ENCODE assay signal across 9 cellular contexts in genomic region chr13:45206340-45206739, GRCh38. TPM values are rescaled to one million over a fixed set of nuclear protein-coding genes. Genes with fewer than 3 reads are reported as not detected.
DNase-seq lines count a peak whose midpoint lies in the region; ATAC-seq, FAIRE-seq and TF ChIP-seq lines count a peak whose summit lies in the region.
"Had no signal": no experiment of that assay in that cellular context is flagged by ENCODE, and none has a peak within 500 bp of the region (broad histone marks: within the 10 kb centered on the region; RNA-seq: fewer than 3 reads in every experiment).

No MANE protein-coding gene starts in this region.

- peaks cover 27% of the 10 kb centered on the region for H3K36me3 Mint-ChIP-seq in activated CD4-positive, alpha-beta T cell treated with anti-CD3 and anti-CD28 coated beads for 36 hours (ENCODE audit: low read depth)
- H3K36me3 Mint-ChIP-seq in H9 (ENCODE audit: insufficient read depth in 1 of 3, low read depth in 3 of 3) = peaks cover 14 to 31% (median 25%) of the 10 kb centered on the region in 3 experiments; a peak in 6 of 7 replicates

- no peaks in the 10 kb centered on the region for H3K4me1 ChIP-seq in HUES6 (ENCODE audit: control insufficient read depth, insufficient read depth, low read length)
- peaks cover 23% of the 10 kb centered on the region for H3K4me1 ChIP-seq in endothelial cell of umbilical vein (ENCODE audit: control insufficient read depth, extremely low read depth, insufficient read depth, low read length)
- H3K4me1 ChIP-seq in H9 (ENCODE audit: insufficient read depth, low read length) = no peaks in the 10 kb centered on the region

- no peaks in the 10 kb centered on the region for H3K9me1 ChIP-seq in endothelial cell of umbilical vein (replicated peaks; ENCODE audit: control insufficient read depth, extremely low read depth, insufficient read depth, low read length)

- H4K91ac ChIP-seq in H9 (ENCODE audit: insufficient read length, low read depth, low read length) = no peak overlapping the region

- H3K27me3 ChIP-seq in HUES6 (ENCODE audit: control insufficient read depth, insufficient read depth, low read length) (no peaks in the 10 kb centered on the region), endothelial cell of umbilical vein (ENCODE audit: control insufficient read depth in 2 of 2, insufficient read depth in 2 of 2, low read length in 2 of 2) (no peaks in the 10 kb centered on the region), H9 (ENCODE audit: insufficient read depth, low read length) (no peaks in the 10 kb centered on the region)

- H3K27ac Mint-ChIP-seq in activated CD4-positive, alpha-beta T cell treated with anti-CD3 and anti-CD28 coated beads for 36 hours = no peak overlapping the region
- H3K27ac Mint-ChIP-seq in H9 = no peak overlapping the region
- H3K27ac Mint-ChIP-seq: CD4-positive, CD25-positive, alpha-beta regulatory T cell had no signal

- H3K36me3 ChIP-seq in HUES6 (ENCODE audit: control insufficient read depth, insufficient read depth, low read length) = peaks cover 15% of the 10 kb centered on the region
- H3K36me3 ChIP-seq in endothelial cell of umbilical vein (ENCODE audit: control insufficient read depth in 2 of 2, extremely low read depth in 1 of 2, insufficient read depth in 2 of 2, low read length in 2 of 2) = no peaks in the 10 kb centered on the region

- POLR2A ChIA-PET in activated CD4-positive, alpha-beta T cell treated with anti-CD3 and anti-CD28 coated beads for 36 hours (lab: Charles Lee) = no interaction called here
- POLR2A ChIA-PET in endothelial cell of umbilical vein (lab: Charles Lee) = no interaction called here

- H2BK12ac ChIP-seq in H9 (ENCODE audit: insufficient read length, low read depth, low read length) = no peak overlapping the region

- H3K56ac ChIP-seq in H9 (ENCODE audit: insufficient read length, low read depth, low read length) = no peak overlapping the region

- dilution Hi-C loops in endothelial cell of umbilical vein (cut with MboI; ENCODE audit: extremely low pct_ligation_motif_present, low sequenced_read_pairs) = no loop called here

- no peak overlapping the region for H3K9ac ChIP-seq in HUES6 (ENCODE audit: low read length)
- H3K9ac ChIP-seq in endothelial cell of umbilical vein (replicated peaks; ENCODE audit: extremely low read depth, insufficient read depth, low read length) = peak overlapping the region; percentile 56
- no peak overlapping the region for H3K9ac ChIP-seq in H9 (ENCODE audit: extremely low read depth, insufficient read length, low read length)

- H3K9me3 ChIP-seq in HUES6 (ENCODE audit: control insufficient read depth, insufficient read depth, low read depth, low read length) (no peaks in the 10 kb centered on the region), endothelial cell of umbilical vein (replicated peaks; ENCODE audit: control insufficient read depth, insufficient read depth, low read length) (no peaks in the 10 kb centered on the region), H9 (ENCODE audit: control insufficient read depth, low read depth, low read length) (no peaks in the 10 kb centered on the region)

- H3K23ac ChIP-seq in H9 (ENCODE audit: insufficient read length, low read depth, low read length) = no peak overlapping the region

- H3K4me1 Mint-ChIP-seq in activated CD4-positive, alpha-beta T cell treated with anti-CD3 and anti-CD28 coated beads for 36 hours = peaks cover 34% of the 10 kb centered on the region
- H3K4me1 Mint-ChIP-seq in H9 = no peaks in the 10 kb centered on the region

- FAIRE-seq in endothelial cell of umbilical vein (lab: Jason Lieb, UNC) = peak; percentile 79

- no peaks in the 10 kb centered on the region for H3K9me3 Mint-ChIP-seq in activated CD4-positive, alpha-beta T cell treated with anti-CD3 and anti-CD28 coated beads for 36 hours (ENCODE audit: low read depth)
- H3K9me3 Mint-ChIP-seq in H9 = no peaks in the 10 kb centered on the region
- H3K9me3 Mint-ChIP-seq: CD4-positive, CD25-positive, alpha-beta regulatory T cell had no signal

- intact Hi-C loops in activated CD4-positive, alpha-beta T cell treated with anti-CD3 and anti-CD28 coated beads for 36 hours (cut with DNase I, micrococcal nuclease) = loop anchor here (1.0 to 5.0 kb wide), 9 partner anchors 86 to 629 kb away; partner anchors contain the start of genes GTF2F2 (in 2 of the 2), CBY2 (in 1 of the 2) and TSC22D1 (in 1 of the 2)
- intact Hi-C loops in endothelial cell of umbilical vein (cut with micrococcal nuclease) = loop anchor here (5.0 kb wide), 1 partner anchor 84 kb away; the partner anchor contains the start of gene GTF2F2

- H2AFZ ChIP-seq in endothelial cell of umbilical vein (ENCODE audit: low read depth, low read length) (no peak overlapping the region), H9 (ENCODE audit: low read length) (no peak overlapping the region)

- ATAC-seq in activated CD4-positive, alpha-beta T cell treated with anti-CD3 and anti-CD28 coated beads for 36 hours = peak; percentile 94
- no peak for ATAC-seq in HG02678 (IDR thresholded peaks at IDR 0.05; ENCODE audit: unreplicated experiment)
- no peak for ATAC-seq in GM21360 (IDR thresholded peaks at IDR 0.05; ENCODE audit: unreplicated experiment)

- no peak overlapping the region for H3K4me3 Mint-ChIP-seq in activated CD4-positive, alpha-beta T cell treated with anti-CD3 and anti-CD28 coated beads for 36 hours
- no peak overlapping the region for H3K4me3 Mint-ChIP-seq in H9
- H3K4me3 Mint-ChIP-seq: CD4-positive, CD25-positive, alpha-beta regulatory T cell had no signal

- 0 out of 2 replicates have a peak overlapping the region, but pooled peaks have one; percentile 19 for H3K27ac ChIP-seq in HUES6 (ENCODE audit: low read depth, low read length)
- peak overlapping the region; percentile 88 for H3K27ac ChIP-seq in endothelial cell of umbilical vein (ENCODE audit: insufficient read depth, low read depth, low read length)
- H3K27ac ChIP-seq in H9 (ENCODE audit: insufficient read length, low read depth, low read length) = no peak overlapping the region

- H4K20me1 ChIP-seq in endothelial cell of umbilical vein (replicated peaks; ENCODE audit: control insufficient read depth, extremely low read depth, insufficient read depth, low read length) = no peaks in the 10 kb centered on the region
- no peaks in the 10 kb centered on the region for H4K20me1 ChIP-seq in H9 (ENCODE audit: control insufficient read depth, insufficient read depth, insufficient read length)

- H3K4ac ChIP-seq in H9 (ENCODE audit: low read depth, low read length) = no peak overlapping the region

- CTCF ChIA-PET in activated CD4-positive, alpha-beta T cell treated with anti-CD3 and anti-CD28 coated beads for 36 hours (lab: Charles Lee) = interaction anchor here (0.7 to 2.8 kb wide), 7 partner anchors 9 to 159 kb away, joined by 3 to 20 read pairs (median 4); no protein-coding TSS in a partner anchor
- CTCF ChIA-PET in endothelial cell of umbilical vein (lab: Charles Lee) = interaction anchor here (1.0 to 2.6 kb wide), 5 partner anchors 13 to 160 kb away, joined by 3 to 7 read pairs (median 3); no protein-coding TSS in a partner anchor

- no peaks in the 10 kb centered on the region for H3K27me3 Mint-ChIP-seq in activated CD4-positive, alpha-beta T cell treated with anti-CD3 and anti-CD28 coated beads for 36 hours
- no peaks in the 10 kb centered on the region for H3K27me3 Mint-ChIP-seq in H9 (ENCODE audit: low read depth)
- H3K27me3 Mint-ChIP-seq: CD4-positive, CD25-positive, alpha-beta regulatory T cell had no signal

- H3K23me2 ChIP-seq in H9 (ENCODE audit: insufficient read length, low read depth, low read length, poor library complexity, severe bottlenecking) = no peaks in the 10 kb centered on the region

- no peak overlapping the region for H2BK20ac ChIP-seq in H9 (ENCODE audit: low read depth, low read length, poor library complexity, severe bottlenecking)

- H3K4me3 ChIP-seq in HUES6 (ENCODE audit: low read depth, low read length) (no peak overlapping the region), endothelial cell of umbilical vein (replicated peaks in 1 of 3; ENCODE audit: insufficient read depth in 1 of 3, low read depth in 1 of 3, low read length in 3 of 3) (no peak overlapping the region), skeletal muscle cell (ENCODE audit: low read depth, low read length) (no peak overlapping the region)

- DNase-seq in activated CD4-positive, alpha-beta T cell treated with anti-CD3 and anti-CD28 coated beads for 36 hours = peak; percentile 35
- DNase-seq in activated CD4-positive, alpha-beta T cell treated with anti-CD3 and anti-CD28 coated beads, Interleukin-2, amount 50 U/mL, for 4 hours = no peak
- peak; percentile 84 for DNase-seq in endothelial cell of umbilical vein (ENCODE audit: low read depth, low spot score)
- DNase-seq in skeletal muscle cell (ENCODE audit: low read depth) = peak; percentile 71
- DNase-seq in H9 = no peak
- DNase-seq: CD4-positive, CD25-positive, alpha-beta regulatory T cell had no signal

- TF ChIP-seq POLR2A in endothelial cell of umbilical vein (IDR thresholded peaks at IDR 0.05; ENCODE audit: low read depth, low read length) = no peak

- no peak overlapping the region for H3T11ph ChIP-seq in H9 (ENCODE audit: low read length)

- no peak overlapping the region for H4K5ac ChIP-seq in H9 (ENCODE audit: insufficient read length, low read depth, low read length)

- TF ChIP-seq CTCF in endothelial cell of umbilical vein (IDR thresholded peaks at IDR 0.05; ENCODE audit: extremely low read depth in 1 of 2, insufficient read depth in 1 of 2, low read depth in 1 of 2, low read length in 2 of 2) (no peak), H9 (conservative IDR thresholded peaks at IDR 0.05) (no peak)

- H2BK15ac ChIP-seq in H9 (ENCODE audit: low read depth, low read length) = no peak overlapping the region

- no TSS peak for BruUV-seq in endothelial cell of umbilical vein (replicated peaks; lab: Mats Ljungman, UMichigan)

- H4K8ac ChIP-seq in H9 (replicated peaks; ENCODE audit: insufficient read length, low read depth, low read length) = no peak overlapping the region

- no peak overlapping the region for H3K14ac ChIP-seq in H9 (ENCODE audit: insufficient read depth, low read length)

- H3K18ac ChIP-seq in H9 (ENCODE audit: insufficient read length, low read depth, low read length) = no peak overlapping the region

- H2BK120ac ChIP-seq in H9 (ENCODE audit: low read depth, low read length, poor library complexity, severe bottlenecking) = no peak overlapping the region

- H2BK5ac ChIP-seq in H9 (ENCODE audit: insufficient read length, low read length) = no peak overlapping the region

- H3K4me2 ChIP-seq in endothelial cell of umbilical vein (ENCODE audit: insufficient read depth, low read length) (peak overlapping the region; percentile 72), H9 (ENCODE audit: insufficient read depth, insufficient read length, low read length) (no peak overlapping the region)

- no peaks in the 10 kb centered on the region for H3K79me1 ChIP-seq in H9 (ENCODE audit: insufficient read depth, low read depth, low read length, poor library complexity, severe bottlenecking)

- H2AK5ac ChIP-seq in H9 (ENCODE audit: insufficient read length, low read length) = no peak overlapping the region

- H3K79me2 ChIP-seq in endothelial cell of umbilical vein (ENCODE audit: control insufficient read depth, insufficient read depth, low read length) (no peaks in the 10 kb centered on the region), H9 (ENCODE audit: insufficient read depth, low read length) (no peaks in the 10 kb centered on the region)

RNA-seq across cellular contexts. Expression of gene KCTD4, which starts 5.5 kb away (rescaled TPM):
- total RNA-seq in activated CD4-positive, alpha-beta T cell treated with anti-CD3 and anti-CD28 coated beads for 36 hours = not detected
- not detected in 2 replicates for total RNA-seq in endothelial cell of umbilical vein
- polyA plus RNA-seq in endothelial cell of umbilical vein = not detected in 2 replicates
- not detected in 2 replicates for polyA plus RNA-seq in endothelial cell of umbilical vein (2011; cell fraction: cytosol; rRNA removed)
- not detected in 2 replicates for polyA plus RNA-seq in endothelial cell of umbilical vein (2011; cell fraction: nucleus; rRNA removed)
- polyA plus RNA-seq in endothelial cell of umbilical vein (2012) = not detected in 2 replicates
- polyA minus RNA-seq in endothelial cell of umbilical vein = not detected in 2 replicates
- not detected for polyA minus RNA-seq in endothelial cell of umbilical vein (2011; cell fraction: cytosol; rRNA and poly(A)+ RNA removed)
- not detected in 2 replicates for polyA minus RNA-seq in endothelial cell of umbilical vein (2011; cell fraction: nucleus; rRNA and poly(A)+ RNA removed)
- not detected in 2 replicates for total RNA-seq in H9 (2021)
- total RNA-seq: CD4-positive, CD25-positive, alpha-beta regulatory T cell had no signal

Comparison
In these comparisons a context has a peak if more than half of its experiments do, and no peak if none do; other contexts are left out.
1. DNase-seq: peak in activated CD4-positive, alpha-beta T cell treated with anti-CD3 and anti-CD28 coated beads for 36 hours (single experiment), endothelial cell of umbilical vein (single experiment) and skeletal muscle cell (single experiment); none in activated CD4-positive, alpha-beta T cell treated with anti-CD3 and anti-CD28 coated beads, Interleukin-2, amount 50 U/mL, for 4 hours (0 of 2) and H9 (single experiment).